Comparison of ENCODE assay signal across 8 cellular contexts in genomic region chr19:58346961-58347929, GRCh38. TPM values are rescaled to one million over a fixed set of nuclear protein-coding genes. Genes with fewer than 3 reads are reported as not detected.
DNase-seq lines count a peak whose midpoint lies in the region; ATAC-seq, FAIRE-seq and TF ChIP-seq lines count a peak whose summit lies in the region.

No MANE protein-coding gene starts in this region.

- H3K9ac ChIP-seq in K562 (ENCODE audit: insufficient read depth in 1 of 2, low read depth in 2 of 2, low read length in 2 of 2) = peak overlapping the region; percentile 59 to 96
- H3K9ac ChIP-seq in iPS-20b (ENCODE audit: low read depth, low read length) = peak overlapping the region; percentile 77

- TSS peak; percentile 91 for BruUV-seq in K562 (replicated peaks; lab: Mats Ljungman, UMichigan)

- H3K4me3 ChIP-seq in K562 = peak overlapping the region; percentile 78
- peak overlapping the region; percentile 95 for H3K4me3 ChIP-seq in iPS-20b (ENCODE audit: low read length)
- H3K4me3 ChIP-seq in small intestine (ENCODE audit: low read depth in 1 of 2, low read length in 2 of 2) = peak overlapping the region; percentile 31 to 33

- no peaks in the 10 kb centered on the region for H4K20me1 ChIP-seq in K562 (replicated peaks; ENCODE audit: control insufficient read depth, insufficient read depth, low read length)

- H3K9me1 ChIP-seq in K562 (ENCODE audit: control insufficient read depth, insufficient read depth, low read length) = no peaks in the 10 kb centered on the region

- peaks cover 5 to 14% of the 10 kb centered on the region in 2 experiments; a peak in 4 of 5 replicates for H3K4me1 ChIP-seq in K562 (replicated peaks in 1 of 2; ENCODE audit: control insufficient read depth in 2 of 2, insufficient read depth in 2 of 2, low read length in 2 of 2)
- H3K4me1 ChIP-seq in iPS-20b (ENCODE audit: insufficient read depth, low read length) = no peaks in the 10 kb centered on the region
- no peaks in the 10 kb centered on the region for H3K4me1 ChIP-seq in small intestine (ENCODE audit: control insufficient read depth in 2 of 2, insufficient read depth in 1 of 2, low read depth in 1 of 2, low read length in 1 of 2)

- TF ChIP-seq POLR2A in GM10847 (IDR thresholded peaks at IDR 0.05; ENCODE audit: extremely low read depth, insufficient read length) = peak; percentile 76
- TF ChIP-seq POLR2A in K562 (conservative IDR thresholded peaks at IDR 0.05) = peak; percentile 44; the same call in 1 of the 2 replicates

- intact Hi-C loops in K562 (cut with micrococcal nuclease) = no loop called here

- 0 out of 6 replicates have a peak, but pooled peaks of 1 of the 3 experiments have one; percentile 6 for TF ChIP-seq CTCF in K562 (IDR thresholded peaks at IDR 0.05 in 2 of 3, conservative IDR thresholded peaks at IDR 0.05 in 1 of 3; ENCODE audit: insufficient read depth in 2 of 3, low read depth in 1 of 3, low read length in 3 of 3)

- no peak for TF ChIP-seq EP300 in K562 (IDR thresholded peaks at IDR 0.05; ENCODE audit: low read length)

- peak overlapping the region; percentile 83 for H3K4me2 ChIP-seq in K562 (ENCODE audit: insufficient read depth, low read length)

- peak; percentile 100 for ATAC-seq in K562

- in situ Hi-C loops in K562 (cut with MboI) = no loop called here

- TF ChIP-seq RAD21 in K562 (CRISPR knock-in tag; conservative IDR thresholded peaks at IDR 0.05 in 1 of 2, IDR thresholded peaks at IDR 0.05 in 1 of 2) = no peak; a peak in 1 of 4 replicates

- CTCF ChIA-PET in HEK293T (lab: Yijun Ruan, JAX) (no interaction called here), K562 (lab: Yijun Ruan, JAX; ENCODE audit: low intra/inter-chr PET ratio) (no interaction called here)

- H3K27ac ChIP-seq in K562 (ENCODE audit: extremely low read depth, low read depth, low read length) (peak overlapping the region; percentile 51; the same call in 1 of the 3 replicates), iPS-20b (ENCODE audit: low read length) (no peak overlapping the region), small intestine (ENCODE audit: low read depth in 1 of 2, low read length in 1 of 2) (peak overlapping the region in 1 of 2 donors; percentile 73)

- no peaks in the 10 kb centered on the region for H3K27me3 ChIP-seq in K562 (ENCODE audit: control insufficient read depth in 2 of 2, insufficient read depth in 2 of 2, low read length in 2 of 2)
- H3K27me3 ChIP-seq in iPS-20b (ENCODE audit: insufficient read depth, low read length) = peaks cover 25% of the 10 kb centered on the region
- H3K27me3 ChIP-seq in small intestine (ENCODE audit: control insufficient read depth in 2 of 2, insufficient read depth in 2 of 2, low read length in 2 of 2) = peaks cover 0 to 3% of the 10 kb centered on the region in 2 donors

- FAIRE-seq in K562 (lab: Jason Lieb, UNC) (no peak), small intestine (lab: Jason Lieb, UNC) (no peak)

- DNase-seq in HEK293T (ENCODE audit: extremely low spot score) = peak; percentile 97
- peak; percentile 15 for DNase-seq in NCI-H1105 (lab: John Stamatoyannopoulos, UW)
- DNase-seq in T1000 (lab: John Stamatoyannopoulos, UW) = peak; percentile 25
- peak; percentile 81 to 99 (median 96) for DNase-seq in K562 (ENCODE audit: extremely low read depth in 1 of 4, low spot score in 3 of 4)
- peak; percentile 20 for DNase-seq in small intestine
- DNase-seq in SHP77 treated with DMSO at 0.1 percent for 48 hours (lab: John Stamatoyannopoulos, UW) = no peak

- H2AFZ ChIP-seq in K562 (ENCODE audit: low read depth, low read length) = peak overlapping the region; percentile 99

- H3K36me3 ChIP-seq in K562 (ENCODE audit: control insufficient read depth, insufficient read depth, low read length) (no peaks in the 10 kb centered on the region), iPS-20b (ENCODE audit: insufficient read depth, low read depth, low read length) (no peaks in the 10 kb centered on the region), small intestine (ENCODE audit: control insufficient read depth in 2 of 2, insufficient read depth in 2 of 2, low read length in 2 of 2) (no peaks in the 10 kb centered on the region)

- POLR2A ChIA-PET in HEK293T (lab: Yijun Ruan, JAX) = interaction anchor here (0.9 to 4.4 kb wide), 6 partner anchors 9 to 172 kb away, joined by 3 to 30 read pairs (median 4); partner anchors contain the start of genes ZBTB45, ZNF497 and ZNF544
- POLR2A ChIA-PET in K562 (lab: Yijun Ruan, JAX) = interaction anchor here (0.6 to 3.6 kb wide), 8 partner anchors 11 to 137 kb away, joined by 3 to 20 read pairs (median 4); partner anchors contain the start of genes ZNF497 and ZSCAN22

- no peaks in the 10 kb centered on the region for H3K9me3 ChIP-seq in K562 (replicated peaks; ENCODE audit: control insufficient read depth, insufficient read depth, low read depth, low read length)
- no peaks in the 10 kb centered on the region for H3K9me3 ChIP-seq in iPS-20b (ENCODE audit: insufficient read depth, low read depth, low read length)
- no peaks in the 10 kb centered on the region for H3K9me3 ChIP-seq in small intestine (ENCODE audit: control insufficient read depth, low read depth)

- 3% methylated on average over 43 of the region's 82 CpGs for WGBS in K562 (ENCODE audit: insufficient coverage, low coverage, missing lambda C conversion rate)
- WGBS in small intestine, 3 donors = 2 to 9% (median 8%) methylated on average over 64 to 82 of the region's 82 CpGs

- H3K79me2 ChIP-seq in K562 (ENCODE audit: control insufficient read depth, insufficient read depth, low read length) = no peaks in the 10 kb centered on the region

RNA-seq across cellular contexts. Expression of gene A1BG, which starts 6.0 kb away (rescaled TPM):
- 2.7 and 6.5 TPM in 2 replicates for total RNA-seq in K562 (2011; cell fraction: chromatin; rRNA removed; ENCODE audit: low replicate concordance)
- 3.0 and 4.8 TPM in 2 replicates for total RNA-seq in K562 (2011; cell fraction: nucleolus; rRNA removed)
- 4.9 and 5.3 TPM in 2 replicates for total RNA-seq in K562 (2011; cell fraction: nucleoplasm; rRNA removed)
- total RNA-seq in K562 (2014; rRNA removed) (19.8 and 24.6 TPM in 2 replicates), K562 (2014; rRNA removed; fragmentation: Illumina TruSeq; extraction: Trizol) (0.76 and 0.96 TPM in 2 replicates), K562 (2015; rRNA removed; fragmentation: Illumina TruSeq; extraction: Trizol) (3.1 and 3.6 TPM in 2 replicates), K562 (2021) (11.8 and 12.1 TPM in 2 replicates)
- polyA plus RNA-seq in K562 (2011; rRNA removed) (2.6 and 5.7 TPM in 2 replicates), K562 (2014; fragmentation: Illumina TruSeq; extraction: Trizol) (0.10 and 1.5 TPM in 2 replicates), K562 (2014; fragmentation: Nextera tagmentation; extraction: Ambion mirVana) (1 to 10 TPM; 1.2 to 2.4 TPM), K562 (2014; rRNA removed) (14.0 and 15.9 TPM in 2 replicates), small intestine (10 to 100 TPM in 1 of 3 donors, 1 to 10 TPM in 1, not detected in 1; 9.3 to 45.9 TPM)
- polyA plus RNA-seq in K562 (2011; cell fraction: cytosol; rRNA removed) = 14.5 and 55.0 TPM in 2 replicates
- 4.9 and 5.4 TPM in 2 replicates for polyA plus RNA-seq in K562 (2011; cell fraction: nucleus; rRNA removed)
- 12.0 and 15.2 TPM in 2 replicates for polyA plus RNA-seq in K562 (2012)
- polyA minus RNA-seq in K562 (2011; rRNA and poly(A)+ RNA removed) = 0.51 and 0.56 TPM in 2 replicates
- 0.48 and 3.5 TPM in 2 replicates for polyA minus RNA-seq in K562 (2011; cell fraction: cytosol; rRNA and poly(A)+ RNA removed)
- 1.3 and 1.6 TPM in 2 replicates for polyA minus RNA-seq in K562 (2011; cell fraction: nucleus; rRNA and poly(A)+ RNA removed)

RNA-seq across cellular contexts. Expression of gene ZNF497, which starts 15.3 kb away (rescaled TPM):
- 4.1 and 7.1 TPM in 2 replicates for total RNA-seq in K562 (2011; cell fraction: chromatin; rRNA removed; ENCODE audit: low replicate concordance)
- 3.7 and 6.0 TPM in 2 replicates for total RNA-seq in K562 (2011; cell fraction: nucleolus; rRNA removed)
- total RNA-seq in K562 (2011; cell fraction: nucleoplasm; rRNA removed) = 1.8 and 2.1 TPM in 2 replicates
- total RNA-seq in K562 (2014; rRNA removed) = 0.45 and 0.98 TPM in 2 replicates
- 0.22 and 0.29 TPM in 2 replicates for total RNA-seq in K562 (2014; rRNA removed; fragmentation: Illumina TruSeq; extraction: Trizol)
- total RNA-seq in K562 (2015; rRNA removed; fragmentation: Illumina TruSeq; extraction: Trizol) = 0.43 and 0.57 TPM in 2 replicates
- 0.89 and 0.96 TPM in 2 replicates for total RNA-seq in K562 (2021)
- 0.96 and 0.98 TPM in 2 replicates for polyA plus RNA-seq in K562 (2011; rRNA removed)
- 0.81 and 2.7 TPM in 2 replicates for polyA plus RNA-seq in K562 (2011; cell fraction: cytosol; rRNA removed)
- polyA plus RNA-seq in K562 (2011; cell fraction: nucleus; rRNA removed) = 3.2 and 8.8 TPM in 2 replicates
- polyA plus RNA-seq in K562 (2012) = 1.0 and 2.0 TPM in 2 replicates
- 0.24 and 0.36 TPM in 2 replicates for polyA plus RNA-seq in K562 (2014; fragmentation: Illumina TruSeq; extraction: Trizol)
- polyA plus RNA-seq in K562 (2014; fragmentation: Nextera tagmentation; extraction: Ambion mirVana) = under 1 TPM in 1 of 2 experiments, not detected in 1; 0.06 TPM
- 0.56 and 0.63 TPM in 2 replicates for polyA plus RNA-seq in K562 (2014; rRNA removed)
- 0.74 and 0.93 TPM in 2 replicates for polyA minus RNA-seq in K562 (2011; rRNA and poly(A)+ RNA removed)
- polyA minus RNA-seq in K562 (2011; cell fraction: cytosol; rRNA and poly(A)+ RNA removed) = 0.57 and 0.82 TPM in 2 replicates
- polyA minus RNA-seq in K562 (2011; cell fraction: nucleus; rRNA and poly(A)+ RNA removed) = 1.5 and 2.1 TPM in 2 replicates
- under 1 TPM in 2 of 3 donors, not detected in 1; 0.22 to 0.82 TPM for polyA plus RNA-seq in small intestine

RNA-seq across cellular contexts. Expression of gene ZSCAN22, which starts 20.5 kb away (rescaled TPM):
- 8.8 and 18.4 TPM in 2 replicates for total RNA-seq in K562 (2011; cell fraction: chromatin; rRNA removed; ENCODE audit: low replicate concordance)
- total RNA-seq in K562 (2011; cell fraction: nucleolus; rRNA removed) = 11.1 and 14.3 TPM in 2 replicates
- total RNA-seq in K562 (2011; cell fraction: nucleoplasm; rRNA removed) = 13.6 and 15.6 TPM in 2 replicates
- total RNA-seq in K562 (2014; rRNA removed) (2.6 and 3.0 TPM in 2 replicates), K562 (2014; rRNA removed; fragmentation: Illumina TruSeq; extraction: Trizol) (3.0 and 3.1 TPM in 2 replicates), K562 (2015; rRNA removed; fragmentation: Illumina TruSeq; extraction: Trizol) (4.0 and 4.1 TPM in 2 replicates), K562 (2021) (5.3 and 5.4 TPM in 2 replicates)
- polyA plus RNA-seq in K562 (2011; rRNA removed) (4.8 and 5.7 TPM in 2 replicates), K562 (2014; fragmentation: Illumina TruSeq; extraction: Trizol) (3.0 and 3.2 TPM in 2 replicates), K562 (2014; fragmentation: Nextera tagmentation; extraction: Ambion mirVana) (1 to 10 TPM in 1 of 2 experiments, under 1 TPM in 1; 0.98 to 1.9 TPM), K562 (2014; rRNA removed) (2.5 and 2.7 TPM in 2 replicates), small intestine (1 to 10 TPM in 1 of 3 donors, under 1 TPM in 2; 0.67 to 1.1 (median 0.97) TPM)
- 6.2 TPM in 2 replicates for polyA plus RNA-seq in K562 (2011; cell fraction: cytosol; rRNA removed)
- polyA plus RNA-seq in K562 (2011; cell fraction: nucleus; rRNA removed) = 5.1 and 5.3 TPM in 2 replicates
- polyA plus RNA-seq in K562 (2012) = 1.8 and 2.5 TPM in 2 replicates
- 8.5 and 10.1 TPM in 2 replicates for polyA minus RNA-seq in K562 (2011; rRNA and poly(A)+ RNA removed)
- 3.3 and 4.2 TPM in 2 replicates for polyA minus RNA-seq in K562 (2011; cell fraction: cytosol; rRNA and poly(A)+ RNA removed)
- polyA minus RNA-seq in K562 (2011; cell fraction: nucleus; rRNA and poly(A)+ RNA removed) = 4.4 and 6.1 TPM in 2 replicates

RNA-seq across cellular contexts. Expression of gene ZNF837, which starts 33.6 kb away (rescaled TPM):
- 1.00 TPM in 1 of 2 replicates, not detected in the other for total RNA-seq in K562 (2011; cell fraction: chromatin; rRNA removed; ENCODE audit: low replicate concordance)
- 0.83 and 1.1 TPM in 2 replicates for total RNA-seq in K562 (2011; cell fraction: nucleolus; rRNA removed)
- 0.31 and 0.37 TPM in 2 replicates for total RNA-seq in K562 (2011; cell fraction: nucleoplasm; rRNA removed)
- total RNA-seq in K562 (2014; rRNA removed) (1.8 and 2.1 TPM in 2 replicates), K562 (2014; rRNA removed; fragmentation: Illumina TruSeq; extraction: Trizol) (not detected in 2 replicates), K562 (2015; rRNA removed; fragmentation: Illumina TruSeq; extraction: Trizol) (0.11 TPM in 2 replicates), K562 (2021) (0.54 and 1.2 TPM in 2 replicates)
- polyA plus RNA-seq in K562 (2011; rRNA removed) (0.21 and 0.28 TPM in 2 replicates), K562 (2014; fragmentation: Illumina TruSeq; extraction: Trizol) (0.10 TPM in 1 of 2 replicates, not detected in the other), K562 (2014; fragmentation: Nextera tagmentation; extraction: Ambion mirVana) (not detected), K562 (2014; rRNA removed) (0.57 and 0.73 TPM in 2 replicates), small intestine (1 to 10 TPM; 2.9 to 4.3 (median 3.4) TPM)
- 0.55 and 3.2 TPM in 2 replicates for polyA plus RNA-seq in K562 (2011; cell fraction: cytosol; rRNA removed)
- 0.62 and 1.3 TPM in 2 replicates for polyA plus RNA-seq in K562 (2011; cell fraction: nucleus; rRNA removed)
- polyA plus RNA-seq in K562 (2012) = 0.43 and 1.1 TPM in 2 replicates
- polyA minus RNA-seq in K562 (2011; rRNA and poly(A)+ RNA removed) = not detected in 2 replicates
- 0.67 and 1.1 TPM in 2 replicates for polyA minus RNA-seq in K562 (2011; cell fraction: cytosol; rRNA and poly(A)+ RNA removed)
- 0.44 and 0.54 TPM in 2 replicates for polyA minus RNA-seq in K562 (2011; cell fraction: nucleus; rRNA and poly(A)+ RNA removed)

RNA-seq across cellular contexts. Expression of gene RPS5, which starts 39.8 kb away (rescaled TPM):
- total RNA-seq in K562 (2011; cell fraction: chromatin; rRNA removed; ENCODE audit: low replicate concordance) = 345 and 934 TPM in 2 replicates
- 1,499 and 1,711 TPM in 2 replicates for total RNA-seq in K562 (2011; cell fraction: nucleolus; rRNA removed)
- 1,436 and 2,256 TPM in 2 replicates for total RNA-seq in K562 (2011; cell fraction: nucleoplasm; rRNA removed)
- 3,570 and 3,842 TPM in 2 replicates for total RNA-seq in K562 (2014; rRNA removed)
- total RNA-seq in K562 (2014; rRNA removed; fragmentation: Illumina TruSeq; extraction: Trizol) = 800 and 1,228 TPM in 2 replicates
- total RNA-seq in K562 (2015; rRNA removed; fragmentation: Illumina TruSeq; extraction: Trizol) = 1,556 and 1,583 TPM in 2 replicates
- 2,248 and 2,336 TPM in 2 replicates for total RNA-seq in K562 (2021)
- 3,238 and 3,879 TPM in 2 replicates for polyA plus RNA-seq in K562 (2011; rRNA removed)
- polyA plus RNA-seq in K562 (2011; cell fraction: cytosol; rRNA removed) = 6,312 and 9,379 TPM in 2 replicates
- polyA plus RNA-seq in K562 (2011; cell fraction: nucleus; rRNA removed) = 1,727 and 2,219 TPM in 2 replicates
- polyA plus RNA-seq in K562 (2012) = 2,682 and 3,255 TPM in 2 replicates
- polyA plus RNA-seq in K562 (2014; fragmentation: Illumina TruSeq; extraction: Trizol) = 1,865 and 2,679 TPM in 2 replicates
- polyA plus RNA-seq in K562 (2014; fragmentation: Nextera tagmentation; extraction: Ambion mirVana) = 1,000 to 10,000 TPM; 2,484 to 2,751 TPM
- 3,494 and 3,885 TPM in 2 replicates for polyA plus RNA-seq in K562 (2014; rRNA removed)
- polyA minus RNA-seq in K562 (2011; rRNA and poly(A)+ RNA removed) = 2,086 and 2,630 TPM in 2 replicates
- 1,081 and 1,118 TPM in 2 replicates for polyA minus RNA-seq in K562 (2011; cell fraction: cytosol; rRNA and poly(A)+ RNA removed)
- 377 and 605 TPM in 2 replicates for polyA minus RNA-seq in K562 (2011; cell fraction: nucleus; rRNA and poly(A)+ RNA removed)
- polyA plus RNA-seq in small intestine = 1,000 to 10,000 TPM in 2 of 3 donors, 100 to 1,000 TPM in 1; 863 to 1,751 (median 1,463) TPM

Comparison
In these comparisons a context has a peak if more than half of its experiments do, and no peak if none do; other contexts are left out.
1. H3K4me3 ChIP-seq: peak in every context shown above with its lines; median percentile 95 in iPS-20b; 78 in K562; 32 in small intestine.